Comparison of ENCODE assay signal across 27 cellular contexts in the genomic region with DNA sequence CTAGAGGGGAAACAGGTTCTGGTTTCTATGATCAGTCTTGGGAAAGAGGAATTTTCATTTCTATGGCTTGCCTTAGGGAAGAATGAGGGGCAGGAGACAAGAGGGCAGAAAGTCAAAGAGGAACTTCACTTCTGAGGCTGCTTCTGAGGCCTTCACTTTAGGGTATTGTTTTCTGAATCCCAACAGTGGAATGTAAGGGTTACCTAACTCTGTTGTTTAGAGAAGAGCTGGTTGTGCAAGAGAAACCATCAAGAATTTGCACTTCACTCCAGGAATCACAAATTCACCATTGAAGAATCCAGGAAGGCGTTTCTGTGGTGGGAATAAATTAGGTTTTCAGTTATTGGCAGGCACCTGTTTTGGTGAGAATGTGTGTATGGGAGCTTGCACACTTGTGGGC.
A peak's percentile ranks its signal among the peaks of the same experiment; 100 is the strongest.
DNase-seq lines count a peak whose midpoint lies in the region; ATAC-seq and TF ChIP-seq lines count a peak whose summit lies in the region.
"Had no signal": no experiment of that assay in that cellular context is flagged by ENCODE, and none has a peak within 500 bp of the region (broad histone marks: within the 10 kb centered on the region; RNA-seq: fewer than 3 reads in every experiment).

No MANE protein-coding gene starts in this region.

- H3K27me3 ChIP-seq in PC-9 (ENCODE audit: insufficient read depth, low read depth) (no peaks in the 10 kb centered on the region), BE2C (no peaks in the 10 kb centered on the region)
- H3K27me3 ChIP-seq: body of pancreas, esophagus muscularis mucosa had no signal

- CTCF ChIA-PET in PC-9 (lab: Charles Lee), result interaction anchor here (0.6 kb wide), 1 partner anchor 26 kb away, joined by 9 read pairs; no protein-coding TSS in a partner anchor

- POLR2A ChIA-PET in PC-9 (lab: Charles Lee; ENCODE audit: unreplicated experiment), result no interaction called here

- peaks cover 41% of the 10 kb centered on the region for H3F3A ChIP-seq in PC-9 (ENCODE audit: insufficient read depth, low read depth)

- no TSS peak for BruUV-seq in PC-9 (replicated peaks; lab: Mats Ljungman, UMichigan)

- no peaks in the 10 kb centered on the region for H3K9me2 ChIP-seq in PC-9 (ENCODE audit: insufficient read depth)

- TF ChIP-seq CTCF in PC-9 (conservative IDR thresholded peaks at IDR 0.05) (no peak), epithelial cell of proximal tubule (conservative IDR thresholded peaks at IDR 0.05; ENCODE audit: low read depth, low read length) (no peak), BE2C (IDR thresholded peaks at IDR 0.05; ENCODE audit: low read depth, low read length) (no peak)

- DNase-seq in ELF-1 (ENCODE audit: low read depth, low spot score) (peak; percentile 45), PC-9 (peak; percentile 47 to 98), epithelial cell of proximal tubule (ENCODE audit: low read depth) (peak; percentile 46), sciatic nerve (ENCODE audit: low spot score) (no peak), BE2C (no peak), NCI-H526 treated with DMSO at 0.1 percent for 48 hours (lab: John Stamatoyannopoulos, UW) (no peak), Right ventricle myocardium superior (no peak)
- DNase-seq: ACHN; activated CD4-positive, alpha-beta T cell treated with anti-CD3 and anti-CD28 coated beads, Interleukin-2, amount 50 U/mL, for 4 hours; activated CD4-positive, CD25-positive, alpha-beta regulatory T cell; activated CD8-positive, alpha-beta memory T cell treated with anti-CD3 and anti-CD28 coated beads, Interleukin-2, amount 50 U/mL, for 48 hours; activated effector memory CD4-positive, alpha-beta T cell treated with Interleukin-2 at 50 U/mL for 16 hours; activated naive CD8-positive, alpha-beta T cell treated with anti-CD3 and anti-CD28 coated beads for 36 hours; body of pancreas; effector CD8-positive, alpha-beta T cell; EL; IMR-90; kidney glomerular epithelial cell; mesenchymal stem cell; NCI-H1417; NCI-H2081 treated with DMSO at 0.1 percent for 48 hours; NCI-H446; SHP77 treated with DMSO at 0.1 percent for 48 hours had no signal

- H3K4me3 ChIP-seq in PC-9, result peak overlapping the region; percentile 38; the same call in 1 of the 2 replicates
- H3K4me3 ChIP-seq in epithelial cell of proximal tubule (ENCODE audit: low read depth, low read length), result no peak overlapping the region
- H3K4me3 ChIP-seq in BE2C (ENCODE audit: low read depth, low read length), result no peak overlapping the region
- H3K4me3 ChIP-seq: body of pancreas, esophagus muscularis mucosa, prostate gland, skin epidermis had no signal

- peak overlapping the region; percentile 99 for H3K27ac ChIP-seq in PC-9
- H3K27ac ChIP-seq: body of pancreas, esophagus muscularis mucosa, prostate gland, skin epidermis had no signal

- intact Hi-C loops in PC-9 (cut with micrococcal nuclease; ENCODE audit: unreplicated experiment) (loop anchor here (1.0 to 2.0 kb wide), 4 partner anchors 10 to 127 kb away; a partner anchor contains a TSS), sciatic nerve (cut with DNase I) (no loop called here), Right ventricle myocardium superior (cut with DNase I) (no loop called here)

- no peaks in the 10 kb centered on the region for H3K79me2 ChIP-seq in PC-9 (ENCODE audit: low read depth)

- H3K9me3 ChIP-seq in PC-9 (ENCODE audit: insufficient read depth, low read depth), result no peaks in the 10 kb centered on the region
- H3K9me3 ChIP-seq in BE2C, result no peaks in the 10 kb centered on the region
- H3K9me3 ChIP-seq: body of pancreas, esophagus muscularis mucosa, prostate gland had no signal

- H3K4me2 ChIP-seq in PC-9, result peak overlapping the region; percentile 77

- H3K36me3 ChIP-seq in PC-9 (ENCODE audit: low read depth) (no peaks in the 10 kb centered on the region), BE2C (no peaks in the 10 kb centered on the region)
- H3K36me3 ChIP-seq: esophagus muscularis mucosa, prostate gland had no signal

- peaks cover 54% of the 10 kb centered on the region for H3K4me1 ChIP-seq in PC-9 (replicated peaks; ENCODE audit: insufficient read depth)
- H3K4me1 ChIP-seq in BE2C, result no peaks in the 10 kb centered on the region
- H3K4me1 ChIP-seq: body of pancreas, esophagus muscularis mucosa, prostate gland had no signal

- ATAC-seq in sciatic nerve (peak; percentile 59), Right ventricle myocardium superior (ENCODE audit: poor library complexity) (no peak)
- ATAC-seq: body of pancreas; stimulated activated memory B cell treated with anti-CD40 and anti-IgM and Interleukin-4, amounts not matched to agents 10 μg/mL and 1 μg/mL and 100 μg/mL, for 72 hours had no signal

- H2AFZ ChIP-seq in PC-9, result no peak overlapping the region; the same call in 1 of the 2 replicates

- H4K20me1 ChIP-seq in PC-9 (ENCODE audit: insufficient read depth), result no peaks in the 10 kb centered on the region

Comparison
In these comparisons a context has a peak if more than half of its experiments do, and no peak if none do; other contexts are left out.
1. DNase-seq: peak in ELF-1 (single experiment), PC-9 (2 of 2) and epithelial cell of proximal tubule (single experiment); none in sciatic nerve (single experiment), BE2C (single experiment), NCI-H526 treated with DMSO at 0.1 percent for 48 hours (single experiment) and Right ventricle myocardium superior (single experiment).